In genomic region chr1:117020526-117021156, GRCh38 we compare ENCODE assay signal across 23 cellular contexts.
"Had no signal": no experiment of that assay in that cellular context is flagged by ENCODE, and none has a peak within 500 bp of the region (broad histone marks: within the 10 kb centered on the region; RNA-seq: fewer than 3 reads in every experiment).

No MANE protein-coding gene starts in this region.

- DNase-seq: effector CD4-positive, alpha-beta T cell; foreskin fibroblast; gastrocnemius medialis; heart left ventricle; mesenchymal stem cell; naive thymus-derived CD4-positive, alpha-beta T cell; right lobe of liver; stimulated activated CD4-positive, alpha-beta T cell treated with anti-CD3 and anti-CD28 coated beads, Interleukin-12 subunit alpha, Interleukin-12 subunit beta, amount 100 ng/mL, for 4 hours; stimulated activated CD4-positive, alpha-beta T cell treated with anti-CD3 and anti-CD28 coated beads, Interleukin-1b, Interleukin-23, amount 100 ng/mL, for 48 hours; stimulated activated CD4-positive, alpha-beta T cell treated with anti-CD3 and anti-CD28 coated beads, Interleukin-4, amount 100 ng/mL, for 1 hour; stimulated activated CD8-positive, alpha-beta memory T cell treated with anti-CD3 and anti-CD28 coated beads, Interleukin-4, amount 100 ng/mL, for 48 hours; stimulated activated naive CD4-positive, alpha-beta T cell; stimulated activated naive CD8-positive, alpha-beta T cell treated with anti-CD3 and anti-CD28 coated beads, Interleukin-15, amount 100 ng/mL, for 72 hours; thyroid gland; trophoblast cell had no signal

- H3K4me1 ChIP-seq: gastrocnemius medialis, neural progenitor cell, right lobe of liver, thyroid gland, vagina had no signal

- H3K27me3 ChIP-seq: gastrocnemius medialis, heart left ventricle, hepatocyte, neural progenitor cell, right lobe of liver, thyroid gland, vagina had no signal

- H3K27me3 Mint-ChIP-seq: stimulated activated naive CD8-positive, alpha-beta T cell treated with anti-CD3 and anti-CD28 coated beads, Interleukin-15, amount 100 ng/mL, for 72 hours had no signal

- H3K36me3 ChIP-seq: gastrocnemius medialis, heart left ventricle, neural progenitor cell, right lobe of liver, thyroid gland, vagina had no signal

- H3K27ac Mint-ChIP-seq: mesothelial cell of epicardium; naive thymus-derived CD4-positive, alpha-beta T cell; neural progenitor cell had no signal

- H3K27ac ChIP-seq: gastrocnemius medialis, heart left ventricle, hepatocyte, neural progenitor cell, right lobe of liver, thyroid gland, vagina had no signal

- H3K9me3 Mint-ChIP-seq: mesothelial cell of epicardium, nephron, neural progenitor cell had no signal

- H3K9me3 ChIP-seq: gastrocnemius medialis, heart left ventricle, right lobe of liver, thyroid gland, vagina had no signal

- H3K4me1 Mint-ChIP-seq: mesothelial cell of epicardium had no signal

- ATAC-seq: gastrocnemius medialis; naive thymus-derived CD4-positive, alpha-beta T cell; right lobe of liver; stimulated activated naive CD8-positive, alpha-beta T cell treated with anti-CD3 and anti-CD28 coated beads, Interleukin-15, amount 100 ng/mL, for 72 hours had no signal

- H3K4me3 ChIP-seq: dorsolateral prefrontal cortex, gastrocnemius medialis, heart left ventricle, hepatocyte, lung, neural progenitor cell, right lobe of liver, smooth muscle cell, thyroid gland, vagina had no signal

- H3K36me3 Mint-ChIP-seq: neural progenitor cell had no signal

- H3K4me3 Mint-ChIP-seq: mesothelial cell of epicardium; naive thymus-derived CD4-positive, alpha-beta T cell; nephron; neural progenitor cell; stimulated activated naive CD8-positive, alpha-beta T cell treated with anti-CD3 and anti-CD28 coated beads, Interleukin-15, amount 100 ng/mL, for 72 hours had no signal
